ENCODE assay signal across 19 cellular contexts in the genomic region with DNA sequence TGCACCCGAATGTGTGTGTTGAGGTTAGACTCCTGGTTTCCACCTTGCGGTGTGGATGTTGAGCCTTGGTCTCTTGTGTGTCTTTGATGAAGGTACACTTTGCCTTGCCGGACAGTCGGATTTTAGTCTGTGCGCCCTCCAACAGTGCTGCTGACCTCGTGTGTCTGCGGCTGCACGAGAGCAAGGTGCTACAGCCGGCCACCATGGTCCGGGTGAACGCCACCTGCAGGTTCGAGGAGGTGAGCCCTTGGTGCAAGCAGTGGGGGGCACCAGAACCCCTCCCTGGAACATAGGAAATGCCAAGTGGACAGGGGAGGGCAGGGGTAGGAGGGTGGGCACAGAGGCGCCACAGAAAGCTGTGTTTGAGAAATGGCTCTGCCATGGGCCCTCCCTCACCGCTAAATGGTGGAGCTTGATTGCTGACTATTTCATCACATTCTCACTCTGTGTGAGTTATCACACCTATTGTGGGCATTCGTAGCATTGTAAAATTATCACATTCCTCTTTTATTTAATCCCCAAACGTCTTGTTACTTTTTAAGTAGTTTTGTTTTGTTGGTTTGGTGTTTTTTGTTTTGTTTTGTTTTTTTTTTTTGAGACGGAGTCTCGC. TPM values are rescaled to one million over a fixed set of nuclear protein-coding genes. Genes with fewer than 3 reads are reported as not detected.
"Had no signal": no experiment of that assay in that cellular context is flagged by ENCODE, and none has a peak within 500 bp of the region (broad histone marks: within the 10 kb centered on the region; RNA-seq: fewer than 3 reads in every experiment).

No MANE protein-coding gene starts in this region.

- ATAC-seq: activated CD8-positive, alpha-beta memory T cell treated with anti-CD3 and anti-CD28 coated beads, Interleukin-2, amount 10 ng/mL, durations not matched to agents 7 days and 5 days; foreskin keratinocyte; lower lobe of right lung; stimulated activated naive CD8-positive, alpha-beta T cell treated with anti-CD3 and anti-CD28 coated beads, Interleukin-15, amount 100 ng/mL, for 72 hours had no signal

- H3K9me3 Mint-ChIP-seq: activated CD4-positive, alpha-beta memory T cell treated with anti-CD3 and anti-CD28 coated beads for 36 hours; activated naive CD4-positive, alpha-beta T cell treated with anti-CD3 and anti-CD28 coated beads, Interleukin-2, amount 10 ng/mL, durations not matched to agents 7 days and 5 days; activated T-cell treated with anti-CD3 and anti-CD28 coated beads, Interleukin-2, amount 50 U/mL, for 24 hours; stimulated activated naive CD8-positive, alpha-beta T cell treated with anti-CD3 and anti-CD28 coated beads, Interleukin-15, amount 100 ng/mL, for 72 hours had no signal

- H3K27ac ChIP-seq: ascending aorta, breast epithelium, foreskin keratinocyte, lower lobe of right lung, ovary, sigmoid colon, testis had no signal

- H3K4me3 ChIP-seq: ascending aorta, breast epithelium, lower lobe of right lung, ovary, sigmoid colon, testis had no signal

- H3K27me3 ChIP-seq: ascending aorta, breast epithelium, ovary, sigmoid colon, testis had no signal

- DNase-seq: activated CD4-positive, alpha-beta memory T cell treated with anti-CD3 and anti-CD28 coated beads for 36 hours; activated CD4-positive, alpha-beta T cell treated with anti-CD3 and anti-CD28 coated beads for 1 hour; activated CD8-positive, alpha-beta memory T cell treated with anti-CD3 and anti-CD28 coated beads, Interleukin-2, amount 10 ng/mL, durations not matched to agents 7 days and 5 days; activated naive CD4-positive, alpha-beta T cell treated with anti-CD3 and anti-CD28 coated beads, Interleukin-2, amount 10 ng/mL, durations not matched to agents 7 days and 5 days; activated T-cell treated with anti-CD3 and anti-CD28 coated beads, Interleukin-2, amount 50 U/mL, for 24 hours; cerebellar nuclear complex; effector CD8-positive, alpha-beta T cell; foreskin keratinocyte; lower lobe of right lung; midbrain; ovary; sigmoid colon; stimulated activated CD4-positive, alpha-beta T cell treated with anti-CD3 and anti-CD28 coated beads, Interleukin-1b, Interleukin-23, amount 100 ng/mL, for 48 hours; stimulated activated naive CD8-positive, alpha-beta T cell treated with anti-CD3 and anti-CD28 coated beads, Interleukin-15, amount 100 ng/mL, for 72 hours; T1000; testis had no signal

- H3K4me3 Mint-ChIP-seq: activated CD4-positive, alpha-beta memory T cell treated with anti-CD3 and anti-CD28 coated beads for 36 hours; activated CD8-positive, alpha-beta memory T cell treated with anti-CD3 and anti-CD28 coated beads, Interleukin-2, amount 10 ng/mL, durations not matched to agents 7 days and 5 days; activated naive CD4-positive, alpha-beta T cell treated with anti-CD3 and anti-CD28 coated beads, Interleukin-2, amount 10 ng/mL, durations not matched to agents 7 days and 5 days; activated T-cell treated with anti-CD3 and anti-CD28 coated beads, Interleukin-2, amount 50 U/mL, for 24 hours; stimulated activated naive CD8-positive, alpha-beta T cell treated with anti-CD3 and anti-CD28 coated beads, Interleukin-15, amount 100 ng/mL, for 72 hours had no signal

- H3K36me3 Mint-ChIP-seq: activated CD4-positive, alpha-beta memory T cell treated with anti-CD3 and anti-CD28 coated beads for 36 hours; activated CD8-positive, alpha-beta memory T cell treated with anti-CD3 and anti-CD28 coated beads, Interleukin-2, amount 10 ng/mL, durations not matched to agents 7 days and 5 days; activated naive CD4-positive, alpha-beta T cell treated with anti-CD3 and anti-CD28 coated beads, Interleukin-2, amount 10 ng/mL, durations not matched to agents 7 days and 5 days had no signal

- H3K36me3 ChIP-seq: ascending aorta, breast epithelium, lower lobe of right lung, ovary, sigmoid colon had no signal

- H3K27ac Mint-ChIP-seq: activated CD4-positive, alpha-beta memory T cell treated with anti-CD3 and anti-CD28 coated beads for 36 hours; activated CD8-positive, alpha-beta memory T cell treated with anti-CD3 and anti-CD28 coated beads, Interleukin-2, amount 10 ng/mL, durations not matched to agents 7 days and 5 days; activated naive CD4-positive, alpha-beta T cell treated with anti-CD3 and anti-CD28 coated beads, Interleukin-2, amount 10 ng/mL, durations not matched to agents 7 days and 5 days; activated T-cell treated with anti-CD3 and anti-CD28 coated beads, Interleukin-2, amount 50 U/mL, for 24 hours had no signal

- H3K4me1 ChIP-seq: ascending aorta, breast epithelium, foreskin keratinocyte, lower lobe of right lung had no signal

- H3K9me3 ChIP-seq: ascending aorta, breast epithelium, lower lobe of right lung, ovary, sigmoid colon, testis had no signal

RNA-seq across cellular contexts. Expression of a gene that starts 54.3 kb away (rescaled TPM):
- total RNA-seq: activated CD4-positive, alpha-beta memory T cell treated with anti-CD3 and anti-CD28 coated beads for 36 hours; ascending aorta had no signal

RNA-seq across cellular contexts. Expression of a gene that starts 58.9 kb away (rescaled TPM):
- total RNA-seq: activated CD4-positive, alpha-beta memory T cell treated with anti-CD3 and anti-CD28 coated beads for 36 hours; foreskin keratinocyte; myocyte had no signal
